Comparison of ENCODE assay signal across 20 cellular contexts in the genomic region with DNA sequence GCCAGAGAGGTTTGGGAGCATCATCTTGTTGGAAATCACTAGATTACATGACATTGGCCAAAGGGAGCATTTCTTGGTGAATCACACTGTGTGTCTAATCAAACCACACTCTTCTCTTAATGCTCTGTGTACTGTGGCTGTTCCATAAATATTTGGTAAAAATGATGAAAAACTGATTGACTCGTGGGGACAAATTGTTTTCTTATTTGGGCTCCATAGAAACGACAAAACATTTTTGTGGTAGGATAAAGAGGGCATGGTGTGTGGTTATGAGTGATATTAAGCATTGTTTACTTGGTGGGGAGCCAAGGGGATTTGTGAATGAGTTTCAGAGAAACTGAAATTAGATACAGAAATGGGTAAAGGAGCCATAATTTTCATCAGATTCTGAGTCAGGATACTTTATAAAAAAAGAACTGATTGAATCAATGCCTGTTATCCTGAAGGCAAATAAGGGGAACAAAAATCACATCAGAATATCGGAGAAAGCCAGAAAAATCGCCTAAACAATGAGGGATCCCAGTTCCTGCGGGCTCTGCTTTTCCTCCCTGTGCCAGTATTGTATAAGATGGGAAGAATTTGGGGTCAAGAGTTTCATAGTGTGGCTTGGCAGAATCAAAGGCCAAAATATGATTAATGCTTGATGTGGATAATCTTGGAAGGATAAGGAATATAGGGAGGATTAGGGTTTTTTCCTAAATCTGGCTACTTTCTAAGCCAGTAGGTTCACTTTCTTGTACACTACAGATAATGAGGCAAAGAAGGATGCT. TPM values are rescaled to one million over a fixed set of nuclear protein-coding genes. Genes with fewer than 3 reads are reported as not detected.
A peak's percentile ranks its signal among the peaks of the same experiment; 100 is the strongest.
DNase-seq lines count a peak whose midpoint lies in the region; ATAC-seq, FAIRE-seq and TF ChIP-seq lines count a peak whose summit lies in the region.
"Had no signal": no experiment of that assay in that cellular context is flagged by ENCODE, and none has a peak within 500 bp of the region (broad histone marks: within the 10 kb centered on the region; RNA-seq: fewer than 3 reads in every experiment).

No MANE protein-coding gene starts in this region.

- H3K79me1 ChIP-seq in mesenchymal stem cell (replicated peaks; ENCODE audit: low read length, poor library complexity, severe bottlenecking): peaks cover 35% of the 10 kb centered on the region

- H3K36me3 ChIP-seq in endothelial cell of umbilical vein (ENCODE audit: control insufficient read depth in 2 of 2, extremely low read depth in 1 of 2, insufficient read depth in 2 of 2, low read length in 2 of 2): no peaks in the 10 kb centered on the region
- H3K36me3 ChIP-seq in mesenchymal stem cell (ENCODE audit: control insufficient read depth in 1 of 2, insufficient read depth in 2 of 2, low read depth in 1 of 2, low read length in 2 of 2): no peaks in the 10 kb centered on the region
- no peaks in the 10 kb centered on the region for H3K36me3 ChIP-seq in testis (ENCODE audit: low read depth, missing control alignments)
- H3K36me3 ChIP-seq: ovary had no signal

- H3K9me3 ChIP-seq in endothelial cell of umbilical vein (replicated peaks; ENCODE audit: control insufficient read depth, insufficient read depth, low read length): no peaks in the 10 kb centered on the region
- H3K9me3 ChIP-seq in mesenchymal stem cell (ENCODE audit: control insufficient read depth, low read length): no peaks in the 10 kb centered on the region
- H3K9me3 ChIP-seq in testis: no peaks in the 10 kb centered on the region
- H3K9me3 ChIP-seq: Caco-2, ovary had no signal

- H3K9ac ChIP-seq in endothelial cell of umbilical vein (replicated peaks; ENCODE audit: extremely low read depth, insufficient read depth, low read length) (no peak overlapping the region), mesenchymal stem cell (ENCODE audit: low read length) (peak overlapping the region; percentile 67)
- H3K9ac ChIP-seq: KMS-11 had no signal

- WGBS in mesenchymal stem cell: 88% methylated on average over 5 of the region's 5 CpGs
- WGBS in testis, 2 donors: 70 to 80% methylated on average over 5 of the region's 5 CpGs

- H3K27ac ChIP-seq in endothelial cell of umbilical vein (ENCODE audit: insufficient read depth, low read depth, low read length) (no peak overlapping the region), mesenchymal stem cell (ENCODE audit: low read length, poor library complexity, severe bottlenecking) (no peak overlapping the region), testis (no peak overlapping the region)
- H3K27ac ChIP-seq: KMS-11, ovary had no signal

- H3K4ac ChIP-seq in mesenchymal stem cell (ENCODE audit: low read depth in 1 of 2, low read length in 2 of 2): no peak overlapping the region

- intact Hi-C loops in endothelial cell of umbilical vein (cut with micrococcal nuclease): no loop called here
- intact Hi-C loops in Right ventricle myocardium inferior (cut with DNase I): no loop called here
- intact Hi-C loops in testis (cut with DNase I; ENCODE audit: low total_unique reads): no loop called here

- no peak overlapping the region for H2AK5ac ChIP-seq in mesenchymal stem cell (ENCODE audit: low read length, severe bottlenecking)

- H2AFZ ChIP-seq in endothelial cell of umbilical vein (ENCODE audit: low read depth, low read length): no peak overlapping the region
- no peak overlapping the region for H2AFZ ChIP-seq in mesenchymal stem cell (ENCODE audit: low read depth, low read length)

- no peak for ATAC-seq in Right ventricle myocardium inferior
- ATAC-seq: stimulated activated naive CD8-positive, alpha-beta T cell treated with anti-CD3 and anti-CD28 coated beads, Interleukin-15, Interleukin-2, amounts not matched to agents 100 U/mL and 50 U/mL, for 24 hours had no signal

- TF ChIP-seq POLR2A in endothelial cell of umbilical vein (IDR thresholded peaks at IDR 0.05; ENCODE audit: low read depth, low read length) (no peak), testis (IDR thresholded peaks at IDR 0.05) (no peak)

- H3K4me1 ChIP-seq in endothelial cell of umbilical vein (ENCODE audit: control insufficient read depth, extremely low read depth, insufficient read depth, low read length) (no peaks in the 10 kb centered on the region), mesenchymal stem cell (ENCODE audit: control insufficient read depth, insufficient read depth, low read depth, low read length) (no peaks in the 10 kb centered on the region), testis (no peaks in the 10 kb centered on the region)
- H3K4me1 ChIP-seq: Caco-2 had no signal

- H3K9me1 ChIP-seq in endothelial cell of umbilical vein (replicated peaks; ENCODE audit: control insufficient read depth, extremely low read depth, insufficient read depth, low read length): no peaks in the 10 kb centered on the region

- DNase-seq in AG09319 (ENCODE audit: extremely low read depth, low read depth) (peak; percentile 95), M059J (ENCODE audit: low read depth) (peak; percentile 89), endothelial cell of umbilical vein (ENCODE audit: low read depth, low spot score) (peak; percentile 16), mesenchymal stem cell (peak; percentile 61), Right ventricle myocardium inferior (ENCODE audit: missing footprints) (no peak), testis (no peak), NCI-H146 (lab: John Stamatoyannopoulos, UW) (no peak)
- DNase-seq in activated CD4-positive, CD25-positive, alpha-beta regulatory T cell (lab: John Stamatoyannopoulos, UW): no peak
- DNase-seq: activated CD4-positive, alpha-beta T cell treated with anti-CD3 and anti-CD28 coated beads, Interleukin-2, amount 50 U/mL, for 48 hours; activated naive CD8-positive, alpha-beta T cell treated with anti-CD3 and anti-CD28 coated beads, Interleukin-2, amount 10 ng/mL, durations not matched to agents 7 days and 5 days; activated T-cell treated with anti-CD3 and anti-CD28 coated beads, Interleukin-2, amount 50 U/mL, for 24 hours; Caco-2; cerebellar nuclear complex; NCI-H1436; NCI-H510A treated with DMSO at 0.1 percent for 48 hours; ovary; stimulated activated naive CD8-positive, alpha-beta T cell treated with anti-CD3 and anti-CD28 coated beads, Interleukin-15, Interleukin-2, amounts not matched to agents 100 U/mL and 50 U/mL, for 24 hours had no signal

- no peak overlapping the region for H2BK12ac ChIP-seq in mesenchymal stem cell (ENCODE audit: low read length in 2 of 2)

- H4K8ac ChIP-seq in mesenchymal stem cell (ENCODE audit: low read length): no peak overlapping the region

- BruUV-seq in endothelial cell of umbilical vein (replicated peaks; lab: Mats Ljungman, UMichigan): no TSS peak

- H4K91ac ChIP-seq in mesenchymal stem cell (ENCODE audit: low read length): no peak overlapping the region

- H3K14ac ChIP-seq in mesenchymal stem cell (ENCODE audit: low read length in 2 of 2): no peak overlapping the region

- H3K79me2 ChIP-seq in endothelial cell of umbilical vein (ENCODE audit: control insufficient read depth, insufficient read depth, low read length): peaks cover 15% of the 10 kb centered on the region

- POLR2A ChIA-PET in endothelial cell of umbilical vein (lab: Charles Lee): no interaction called here

- H2BK5ac ChIP-seq in mesenchymal stem cell (ENCODE audit: low read depth, low read length, poor library complexity, severe bottlenecking): no peak overlapping the region

- FAIRE-seq in endothelial cell of umbilical vein (lab: Jason Lieb, UNC): no peak
- FAIRE-seq: endometrium, TTC549 had no signal

- TF ChIP-seq CTCF in AG09319 (IDR thresholded peaks at IDR 0.05; ENCODE audit: low read depth, low read length) (no peak), endothelial cell of umbilical vein (IDR thresholded peaks at IDR 0.05; ENCODE audit: extremely low read depth in 1 of 2, insufficient read depth in 1 of 2, low read depth in 1 of 2, low read length in 2 of 2) (no peak), testis (IDR thresholded peaks at IDR 0.05) (no peak)

- no peak overlapping the region for H2BK120ac ChIP-seq in mesenchymal stem cell (ENCODE audit: low read depth, low read length)

- H2BK15ac ChIP-seq in mesenchymal stem cell (ENCODE audit: low read depth, poor library complexity, severe bottlenecking): no peak overlapping the region

- no peak overlapping the region for H3K18ac ChIP-seq in mesenchymal stem cell (ENCODE audit: low read depth in 1 of 2, low read length in 2 of 2)

- H3K4me2 ChIP-seq in endothelial cell of umbilical vein (ENCODE audit: insufficient read depth, low read length): no peak overlapping the region
- H3K4me2 ChIP-seq in mesenchymal stem cell (ENCODE audit: low read length, poor library complexity, severe bottlenecking): no peak overlapping the region
- H3K4me2 ChIP-seq: KMS-11 had no signal

- dilution Hi-C loops in endothelial cell of umbilical vein (cut with MboI; ENCODE audit: extremely low pct_ligation_motif_present, low sequenced_read_pairs): no loop called here

- no peak overlapping the region for H3K23ac ChIP-seq in mesenchymal stem cell (ENCODE audit: low read length in 2 of 2)

- CTCF ChIA-PET in endothelial cell of umbilical vein (lab: Charles Lee): interaction anchor here (0.6 kb wide), 1 partner anchor 266 kb away, joined by 3 read pairs; no protein-coding TSS in a partner anchor

- H3K4me3 ChIP-seq in endothelial cell of umbilical vein (replicated peaks in 1 of 3; ENCODE audit: insufficient read depth in 1 of 3, low read depth in 1 of 3, low read length in 3 of 3) (no peak overlapping the region), mesenchymal stem cell (ENCODE audit: insufficient read depth in 1 of 2, low read depth in 1 of 2, low read length in 2 of 2) (peak overlapping the region in 1 of 2 experiments; percentile 60), testis (no peak overlapping the region)
- H3K4me3 ChIP-seq: ovary had no signal

- peaks cover 3% of the 10 kb centered on the region for H4K20me1 ChIP-seq in endothelial cell of umbilical vein (replicated peaks; ENCODE audit: control insufficient read depth, extremely low read depth, insufficient read depth, low read length)

- H3K27me3 ChIP-seq in endothelial cell of umbilical vein (ENCODE audit: control insufficient read depth in 2 of 2, insufficient read depth in 2 of 2, low read length in 2 of 2) (no peaks in the 10 kb centered on the region), mesenchymal stem cell (ENCODE audit: control insufficient read depth in 1 of 2, insufficient read depth in 1 of 2, low read length in 2 of 2) (no peaks in the 10 kb centered on the region), testis (no peaks in the 10 kb centered on the region)
- H3K27me3 ChIP-seq: ovary had no signal

RNA-seq across cellular contexts. Expression of gene FBXL7, which starts 33.3 kb away (rescaled TPM):
- 9.7 and 12.5 TPM in 2 replicates for total RNA-seq in M059J (2014; rRNA removed; shearing (Covaris generic))
- 28.6 and 32.2 TPM in 2 replicates for total RNA-seq in endothelial cell of umbilical vein
- polyA plus RNA-seq in endothelial cell of umbilical vein: 23.5 and 24.1 TPM in 2 replicates
- 15.0 and 16.1 TPM in 2 replicates for polyA plus RNA-seq in endothelial cell of umbilical vein (2011; cell fraction: cytosol; rRNA removed)
- 54.8 and 59.9 TPM in 2 replicates for polyA plus RNA-seq in endothelial cell of umbilical vein (2011; cell fraction: nucleus; rRNA removed)
- polyA plus RNA-seq in endothelial cell of umbilical vein (2012): 16.9 and 23.3 TPM in 2 replicates
- polyA minus RNA-seq in endothelial cell of umbilical vein: 26.9 and 29.2 TPM in 2 replicates
- not detected for polyA minus RNA-seq in endothelial cell of umbilical vein (2011; cell fraction: cytosol; rRNA and poly(A)+ RNA removed)
- 45.4 and 60.4 TPM in 2 replicates for polyA minus RNA-seq in endothelial cell of umbilical vein (2011; cell fraction: nucleus; rRNA and poly(A)+ RNA removed)
- polyA plus RNA-seq in mesenchymal stem cell (2013, experiment 1 of 2): 12.3 TPM
- 12.2 TPM for polyA plus RNA-seq in mesenchymal stem cell (2013, experiment 2 of 2)
- 17.8 TPM for total RNA-seq in Right ventricle myocardium inferior
- total RNA-seq in testis: 10 to 100 TPM; 15.2 to 17.3 TPM
- polyA plus RNA-seq in testis (ENCODE audit: insufficient read depth, low read depth, low replicate concordance): 9.8 TPM
- total RNA-seq: activated naive CD8-positive, alpha-beta T cell treated with anti-CD3 and anti-CD28 coated beads, Interleukin-2, amount 10 ng/mL, durations not matched to agents 7 days and 5 days; Caco-2 had no signal

Comparison
In these comparisons a context has a peak if more than half of its experiments do, and no peak if none do; other contexts are left out.
1. DNase-seq: peak in AG09319 (single experiment), M059J (single experiment), endothelial cell of umbilical vein (single experiment) and mesenchymal stem cell (single experiment); none in activated CD4-positive, CD25-positive, alpha-beta regulatory T cell (0 of 4), Right ventricle myocardium inferior (single experiment), testis (single experiment) and NCI-H146 (single experiment).